9 cellular contexts compared by ENCODE assay signal in the genomic region with DNA sequence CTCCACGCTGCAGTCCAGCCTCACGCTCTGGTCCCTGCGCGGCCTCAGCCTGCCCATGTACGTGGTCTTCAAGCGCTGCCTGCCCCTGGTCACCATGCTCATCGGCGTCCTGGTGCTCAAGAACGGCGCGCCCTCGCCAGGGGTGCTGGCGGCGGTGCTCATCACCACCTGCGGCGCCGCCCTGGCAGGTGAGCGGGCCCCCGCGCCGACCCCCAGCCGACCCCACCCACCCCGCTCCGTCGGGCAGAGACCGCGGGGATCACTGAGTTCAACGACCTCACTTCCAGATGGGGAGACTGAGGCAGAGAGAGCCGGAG. TPM values are rescaled to one million over a fixed set of nuclear protein-coding genes. Genes with fewer than 3 reads are reported as not detected.
DNase-seq lines count a peak whose midpoint lies in the region; ATAC-seq and TF ChIP-seq lines count a peak whose summit lies in the region.
"Had no signal": no experiment of that assay in that cellular context is flagged by ENCODE, and none has a peak within 500 bp of the region (broad histone marks: within the 10 kb centered on the region; RNA-seq: fewer than 3 reads in every experiment).

No MANE protein-coding gene starts in this region.

- H4K20me1 ChIP-seq in neural cell (ENCODE audit: insufficient read depth): no peaks in the 10 kb centered on the region

- no peaks in the 10 kb centered on the region for H3K79me2 ChIP-seq in neural cell (replicated peaks; ENCODE audit: insufficient read depth, low read length)

- H3K4me3 Mint-ChIP-seq in CD4-positive, alpha-beta memory T cell: peak overlapping the region; percentile 78 to 89 (median 84)

- H3F3A ChIP-seq in neural cell (ENCODE audit: insufficient read depth, low read length, poor library complexity, severe bottlenecking): no peaks in the 10 kb centered on the region

- peak in 2 of 5 donors; percentile 9 to 20 for DNase-seq in CD4-positive, alpha-beta memory T cell
- DNase-seq in NCI-H146 treated with DMSO at 0.1 percent for 48 hours (lab: John Stamatoyannopoulos, UW; ENCODE audit: unreplicated experiment) (peak; percentile 81), dorsolateral prefrontal cortex (no peak), substantia nigra (lab: John Stamatoyannopoulos, UW) (no peak), OCI-M2 (lab: John Stamatoyannopoulos, UW; ENCODE audit: unreplicated experiment) (no peak)

- no peak for TF ChIP-seq CTCF in dorsolateral prefrontal cortex (IDR thresholded peaks at IDR 0.05 in 54 of 56, conservative IDR thresholded peaks at IDR 0.05 in 2 of 56; ENCODE audit: low read depth in 1 of 56, partially characterized antibody in 56 of 56)
- no peak for TF ChIP-seq CTCF in neural cell (IDR thresholded peaks at IDR 0.05; ENCODE audit: poor library complexity, severe bottlenecking)

- no peaks in the 10 kb centered on the region for H3K9me3 ChIP-seq in CD4-positive, alpha-beta memory T cell (ENCODE audit: control insufficient read depth in 1 of 2, low read length in 2 of 2)
- no peaks in the 10 kb centered on the region for H3K9me3 ChIP-seq in neural cell (ENCODE audit: low read length)

- H3K4me1 ChIP-seq in CD4-positive, alpha-beta memory T cell (ENCODE audit: insufficient read depth, low read length): peaks cover 39% of the 10 kb centered on the region

- no peak for TF ChIP-seq RAD21 in neural cell (conservative IDR thresholded peaks at IDR 0.05)

- CTCF ChIA-PET in CD4-positive, alpha-beta memory T cell (lab: Charles Lee; ENCODE audit: partially characterized antibody): interaction anchor here (0.8 to 1.0 kb wide), 2 partner anchors 9 to 10 kb away, joined by 3 read pairs; no protein-coding TSS in a partner anchor

- peaks cover 12 to 34% (median 29%) of the 10 kb centered on the region in 4 donors for H3K4me1 Mint-ChIP-seq in CD4-positive, alpha-beta memory T cell

- H3K36me3 ChIP-seq in CD4-positive, alpha-beta memory T cell (ENCODE audit: insufficient read depth, low read length): no peaks in the 10 kb centered on the region
- H3K36me3 ChIP-seq in neural cell (ENCODE audit: insufficient read depth, low read length): no peaks in the 10 kb centered on the region

- intact Hi-C loops in CD4-positive, alpha-beta memory T cell (cut with micrococcal nuclease): loop anchor here (10.0 kb wide), 1 partner anchor 318 kb away; no protein-coding TSS in a partner anchor
- intact Hi-C loops in dorsolateral prefrontal cortex (cut with DNase I): no loop called here

- peak overlapping the region; percentile 41 for H3K9ac ChIP-seq in neural cell (ENCODE audit: low read length)

- H3K4me3 ChIP-seq in CD4-positive, alpha-beta memory T cell (ENCODE audit: low read length in 2 of 2): peak overlapping the region in 1 of 2 donors; percentile 33
- peak overlapping the region in 58 of 59 donors; percentile 15 to 75 (median 54) for H3K4me3 ChIP-seq in dorsolateral prefrontal cortex
- H3K4me3 ChIP-seq in neural cell (ENCODE audit: low read length): peak overlapping the region; percentile 83

- TF ChIP-seq EP300 in neural cell (conservative IDR thresholded peaks at IDR 0.05; ENCODE audit: poor library complexity, severe bottlenecking): no peak

- peaks cover 0 to 4% (median 0%) of the 10 kb centered on the region in 8 donors for H3K9me3 Mint-ChIP-seq in CD4-positive, alpha-beta memory T cell

- H3K9me2 ChIP-seq in neural cell (ENCODE audit: insufficient read depth, low read length): no peaks in the 10 kb centered on the region

- H3K27ac ChIP-seq in CD4-positive, alpha-beta memory T cell (ENCODE audit: low read depth, low read length): no peak overlapping the region
- H3K27ac ChIP-seq in dorsolateral prefrontal cortex (no peak overlapping the region), neural cell (ENCODE audit: low read length) (no peak overlapping the region), substantia nigra (ENCODE audit: low read depth, low read length, poor library complexity, severe bottlenecking) (no peak overlapping the region)

- no peak overlapping the region for H3K27ac Mint-ChIP-seq in CD4-positive, alpha-beta memory T cell

- H3K27me3 Mint-ChIP-seq in CD4-positive, alpha-beta memory T cell: peaks cover 36 to 37% of the 10 kb centered on the region in 2 donors

- H3K27me3 ChIP-seq in CD4-positive, alpha-beta memory T cell (ENCODE audit: insufficient read depth, low read length): peaks cover 36% of the 10 kb centered on the region
- peaks cover 8 to 69% (median 48%) of the 10 kb centered on the region in 45 donors for H3K27me3 ChIP-seq in dorsolateral prefrontal cortex
- peaks cover 66% of the 10 kb centered on the region for H3K27me3 ChIP-seq in neural cell (ENCODE audit: insufficient read depth, low read depth, low read length)

- no peak overlapping the region for H2AFZ ChIP-seq in neural cell (ENCODE audit: low read depth, low read length)

- H3K36me3 Mint-ChIP-seq in CD4-positive, alpha-beta memory T cell: peaks cover 0 to 3% of the 10 kb centered on the region in 2 donors

- no peak overlapping the region for H3K4me2 ChIP-seq in neural cell (ENCODE audit: low read length)

- no peak for ATAC-seq in HG02610 (IDR thresholded peaks at IDR 0.05; ENCODE audit: unreplicated experiment)
- no peak for ATAC-seq in HG03135 (IDR thresholded peaks at IDR 0.05; ENCODE audit: unreplicated experiment)

- POLR2A ChIA-PET in CD4-positive, alpha-beta memory T cell (lab: Charles Lee; ENCODE audit: partially characterized antibody): interaction anchor here (0.6 kb wide), 1 partner anchor 1797 kb away, joined by 3 read pairs; no protein-coding TSS in a partner anchor

TF ChIP-seq in neural cell, 6 proteins besides CTCF, POLR2A, EP300 and RAD21:
- TF ChIP-seq MXI1 (conservative IDR thresholded peaks at IDR 0.05; ENCODE audit: poor library complexity, severe bottlenecking) (no peak), POLR2AphosphoS5 (IDR thresholded peaks at IDR 0.05) (no peak), EZH2 (IDR thresholded peaks at IDR 0.05; ENCODE audit: borderline replicate concordance, insufficient read depth, low read length, poor library complexity, severe bottlenecking) (no peak), TAF1 (IDR thresholded peaks at IDR 0.05; ENCODE audit: low read depth) (no peak), SMC3 (conservative IDR thresholded peaks at IDR 0.05; ENCODE audit: poor library complexity) (no peak)
- TF ChIP-seq, protein P1, sequence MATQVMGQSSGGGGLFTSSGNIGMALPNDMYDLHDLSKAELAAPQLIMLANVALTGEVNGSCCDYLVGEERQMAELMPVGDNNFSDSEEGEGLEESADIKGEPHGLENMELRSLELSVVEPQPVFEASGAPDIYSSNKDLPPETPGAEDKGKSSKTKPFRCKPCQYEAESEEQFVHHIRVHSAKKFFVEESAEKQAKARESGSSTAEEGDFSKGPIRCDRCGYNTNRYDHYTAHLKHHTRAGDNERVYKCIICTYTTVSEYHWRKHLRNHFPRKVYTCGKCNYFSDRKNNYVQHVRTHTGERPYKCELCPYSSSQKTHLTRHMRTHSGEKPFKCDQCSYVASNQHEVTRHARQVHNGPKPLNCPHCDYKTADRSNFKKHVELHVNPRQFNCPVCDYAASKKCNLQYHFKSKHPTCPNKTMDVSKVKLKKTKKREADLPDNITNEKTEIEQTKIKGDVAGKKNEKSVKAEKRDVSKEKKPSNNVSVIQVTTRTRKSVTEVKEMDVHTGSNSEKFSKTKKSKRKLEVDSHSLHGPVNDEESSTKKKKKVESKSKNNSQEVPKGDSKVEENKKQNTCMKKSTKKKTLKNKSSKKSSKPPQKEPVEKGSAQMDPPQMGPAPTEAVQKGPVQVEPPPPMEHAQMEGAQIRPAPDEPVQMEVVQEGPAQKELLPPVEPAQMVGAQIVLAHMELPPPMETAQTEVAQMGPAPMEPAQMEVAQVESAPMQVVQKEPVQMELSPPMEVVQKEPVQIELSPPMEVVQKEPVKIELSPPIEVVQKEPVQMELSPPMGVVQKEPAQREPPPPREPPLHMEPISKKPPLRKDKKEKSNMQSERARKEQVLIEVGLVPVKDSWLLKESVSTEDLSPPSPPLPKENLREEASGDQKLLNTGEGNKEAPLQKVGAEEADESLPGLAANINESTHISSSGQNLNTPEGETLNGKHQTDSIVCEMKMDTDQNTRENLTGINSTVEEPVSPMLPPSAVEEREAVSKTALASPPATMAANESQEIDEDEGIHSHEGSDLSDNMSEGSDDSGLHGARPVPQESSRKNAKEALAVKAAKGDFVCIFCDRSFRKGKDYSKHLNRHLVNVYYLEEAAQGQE (IDR thresholded peaks at IDR 0.05; ENCODE audit: borderline replicate concordance): no peak

RNA-seq across cellular contexts. Expression of a gene that starts 0.5 kb away (rescaled TPM):
- total RNA-seq in CD4-positive, alpha-beta memory T cell: not detected
- polyA plus RNA-seq in CD4-positive, alpha-beta memory T cell: not detected
- under 1 TPM in 21 of 120 experiments, not detected in 99; 0.19 to 0.37 (median 0.24) TPM for total RNA-seq in dorsolateral prefrontal cortex
- polyA plus RNA-seq in neural cell: 0.56 TPM in 1 of 2 replicates, not detected in the other
- polyA minus RNA-seq in neural cell: 0.23 TPM in 1 of 2 replicates, not detected in the other
- total RNA-seq: RPMI7951 had no signal
